Comparison of ENCODE assay signal across 1 cellular context in genomic region chr17:17835415-17836249, GRCh38.
TF ChIP-seq lines count a peak whose summit lies in the region.

No MANE protein-coding gene starts in this region.

TF ChIP-seq in K562, 482 proteins besides CTCF, POLR2A, EP300 and RAD21 (continued from another document and continues in another):
- no peak for TF ChIP-seq ZBTB9 (CRISPR knock-in tag; IDR thresholded peaks at IDR 0.05)
- TF ChIP-seq BRD4 (IDR thresholded peaks at IDR 0.05): no peak
- TF ChIP-seq ETS1 (conservative IDR thresholded peaks at IDR 0.05; ENCODE audit: control insufficient read depth, low read depth, low read length): no peak
- no peak for TF ChIP-seq NCOR1 (IDR thresholded peaks at IDR 0.05)
- TF ChIP-seq GTF2A2 (tag; IDR thresholded peaks at IDR 0.05): no peak
- TF ChIP-seq ZNF280B (CRISPR knock-in tag; IDR thresholded peaks at IDR 0.05): no peak
- TF ChIP-seq ATF4 (CRISPR knock-in tag; IDR thresholded peaks at IDR 0.05): peak; percentile 27; the same call in 1 of the 2 replicates
- TF ChIP-seq BRD9 (IDR thresholded peaks at IDR 0.05; ENCODE audit: low read depth, partially characterized antibody): no peak
- TF ChIP-seq NELFE (IDR thresholded peaks at IDR 0.05; ENCODE audit: insufficient read depth, insufficient read length): no peak
- no peak for TF ChIP-seq NFE2L1 (tag; IDR thresholded peaks at IDR 0.05; ENCODE audit: borderline replicate concordance, low read depth)
- TF ChIP-seq ZNF282 (CRISPR knock-in tag; IDR thresholded peaks at IDR 0.05): no peak
- peak in 1 of 2 experiments; percentile 35 for TF ChIP-seq AFF1 (IDR thresholded peaks at IDR 0.05; ENCODE audit: low read depth in 1 of 2, partially characterized antibody in 2 of 2)
- TF ChIP-seq RBM14 (IDR thresholded peaks at IDR 0.05; ENCODE audit: borderline replicate concordance, insufficient read depth, low read depth, low read length): no peak
- TF ChIP-seq MTA3 (IDR thresholded peaks at IDR 0.05; ENCODE audit: borderline replicate concordance): no peak
- TF ChIP-seq ARID1B (IDR thresholded peaks at IDR 0.05): 0 out of 2 replicates have a peak, but pooled peaks have one; percentile 27
- no peak for TF ChIP-seq MXD1 (CRISPR knock-in tag; IDR thresholded peaks at IDR 0.05; ENCODE audit: borderline replicate concordance, poor library complexity, severe bottlenecking)
- TF ChIP-seq ZNF655 (CRISPR knock-in tag; IDR thresholded peaks at IDR 0.05): no peak
- TF ChIP-seq KDM1A (IDR thresholded peaks at IDR 0.05): no peak
- TF ChIP-seq IRF2 (CRISPR knock-in tag; IDR thresholded peaks at IDR 0.05): no peak
- no peak for TF ChIP-seq TSHZ1 (CRISPR knock-in tag; IDR thresholded peaks at IDR 0.05)
- 0 out of 6 replicates have a peak, but pooled peaks of 1 of the 3 experiments have one; percentile 39 for TF ChIP-seq ZBTB11 (CRISPR knock-in tag; IDR thresholded peaks at IDR 0.05)
- no peak for TF ChIP-seq ZBTB34 (CRISPR knock-in tag; IDR thresholded peaks at IDR 0.05)
- no peak for TF ChIP-seq POLR2G (IDR thresholded peaks at IDR 0.05; ENCODE audit: low read depth, low read length)
- no peak for TF ChIP-seq ADNP (tag; IDR thresholded peaks at IDR 0.05)
- TF ChIP-seq ZBTB5 (IDR thresholded peaks at IDR 0.05): no peak
- TF ChIP-seq RCOR1 (IDR thresholded peaks at IDR 0.05; ENCODE audit: borderline replicate concordance in 1 of 2, low read depth in 2 of 2, low read length in 2 of 2): no peak
- TF ChIP-seq MIER1 (IDR thresholded peaks at IDR 0.05; ENCODE audit: low read depth): 0 out of 2 replicates have a peak, but pooled peaks have one; percentile 62
- TF ChIP-seq BRF1 (IDR thresholded peaks at IDR 0.05; ENCODE audit: borderline replicate concordance, extremely low read depth, insufficient read length): no peak
- no peak for TF ChIP-seq MCM5 (IDR thresholded peaks at IDR 0.05; ENCODE audit: low read depth)
- no peak for TF ChIP-seq CHD4 (IDR thresholded peaks at IDR 0.05; ENCODE audit: insufficient read depth, insufficient replicate concordance, low read depth, low read length, poor library complexity, severe bottlenecking)
- no peak for TF ChIP-seq ZC3H8 (IDR thresholded peaks at IDR 0.05)
- TF ChIP-seq ZBTB1 (CRISPR knock-in tag; IDR thresholded peaks at IDR 0.05; ENCODE audit: borderline replicate concordance, low read depth): no peak
